ENCODE assay signal across 35 cellular contexts in the genomic region with DNA sequence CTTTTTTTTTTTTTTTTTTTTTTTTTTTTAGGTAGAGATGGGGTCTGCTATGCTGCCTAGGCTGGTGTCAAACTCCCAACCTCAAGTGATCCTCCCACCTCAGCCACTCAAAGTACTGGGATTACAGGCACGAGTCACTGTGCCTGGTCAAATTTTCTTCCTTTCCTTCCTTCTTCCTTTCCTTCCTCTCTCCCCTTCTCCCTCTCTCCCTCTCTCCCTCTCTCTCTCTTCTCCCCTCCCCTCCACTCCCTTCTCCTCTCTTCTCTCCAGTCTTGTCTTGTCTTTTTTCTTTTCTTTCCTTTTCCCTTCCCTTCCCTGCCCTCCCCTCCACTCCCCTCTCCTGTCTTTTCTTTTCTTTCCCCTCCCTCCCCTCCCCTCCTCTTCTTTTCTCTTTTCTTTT. TPM values are rescaled to one million over a fixed set of nuclear protein-coding genes. Genes with fewer than 3 reads are reported as not detected.
"Had no signal": no experiment of that assay in that cellular context is flagged by ENCODE, and none has a peak within 500 bp of the region (broad histone marks: within the 10 kb centered on the region; RNA-seq: fewer than 3 reads in every experiment).

No MANE protein-coding gene starts in this region.

- H3K27me3 ChIP-seq: MG63 had no signal

- DNase-seq: Karpas-422, Kasumi-1, MG63, MM.1S, MV-4-11, NCI-H1048, NCI-H1092, NCI-H1092 treated with DMSO at 0.1 percent for 48 hours, NCI-H1105, NCI-H1105 treated with DMSO at 0.1 percent for 48 hours, NCI-H1417, NCI-H1417 treated with DMSO at 0.1 percent for 48 hours, NCI-H1436, NCI-H1436 treated with DMSO at 0.1 percent for 48 hours, NCI-H146, NCI-H1694, NCI-H1694 treated with DMSO at 0.1 percent for 48 hours, NCI-H187, NCI-H187 treated with DMSO at 0.1 percent for 48 hours, NCI-H1930, NCI-H2029, NCI-H2029 treated with DMSO at 0.1 percent for 48 hours, NCI-H2081, NCI-H2081 treated with DMSO at 0.1 percent for 48 hours, NCI-H2107, NCI-H2171, NCI-H2171 treated with DMSO at 0.1 percent for 48 hours, NCI-H2227 treated with DMSO at 0.1 percent for 48 hours, NCI-H226, NCI-H345, NCI-H446, NCI-H446 treated with DMSO at 0.1 percent for 48 hours, NCI-H510A, NCI-H510A treated with DMSO at 0.1 percent for 48 hours had no signal

- H3K4me3 ChIP-seq: MG63 had no signal

- H3K36me3 ChIP-seq: MG63 had no signal

- H3K9me3 ChIP-seq: MG63 had no signal

RNA-seq across cellular contexts. Expression of a gene that starts 7.2 kb away (rescaled TPM):
- total RNA-seq: MCF 10A had no signal
